1 cellular context compared by ENCODE assay signal in genomic region chr7:43572516-43573049, GRCh38.
TF ChIP-seq lines count a peak whose summit lies in the region.

No MANE protein-coding gene starts in this region.

TF ChIP-seq in K562, 482 proteins besides CTCF, POLR2A, EP300 and RAD21 (continued from another document and continues in another):
- no peak for TF ChIP-seq TFE3 (CRISPR knock-in tag; IDR thresholded peaks at IDR 0.05)
- TF ChIP-seq ZBTB43 (CRISPR knock-in tag; IDR thresholded peaks at IDR 0.05) = no peak
- no peak for TF ChIP-seq PHTF2 (CRISPR knock-in tag; IDR thresholded peaks at IDR 0.05)
- no peak for TF ChIP-seq POLR2AphosphoS2 (IDR thresholded peaks at IDR 0.05; ENCODE audit: low read length)
- TF ChIP-seq NFRKB (IDR thresholded peaks at IDR 0.05; ENCODE audit: low read depth) = peak; percentile 58; the same call in 1 of the 2 replicates
- no peak for TF ChIP-seq USF1 (CRISPR knock-in tag; IDR thresholded peaks at IDR 0.05)
- peak; percentile 50; the same call in 1 of the 2 replicates for TF ChIP-seq GABPA (tag; conservative IDR thresholded peaks at IDR 0.05; ENCODE audit: low read depth)
- TF ChIP-seq ZNF175 (CRISPR knock-in tag; IDR thresholded peaks at IDR 0.05; ENCODE audit: low read depth) = peak; percentile 84; the same call in 1 of the 2 replicates
- no peak for TF ChIP-seq HMG20A (CRISPR knock-in tag; conservative IDR thresholded peaks at IDR 0.05)
- 0 out of 2 replicates have a peak, but pooled peaks have one; percentile 33 for TF ChIP-seq MGA (IDR thresholded peaks at IDR 0.05)
- TF ChIP-seq SLC30A9 (CRISPR knock-in tag; IDR thresholded peaks at IDR 0.05) = no peak
- no peak for TF ChIP-seq ARNT (IDR thresholded peaks at IDR 0.05)
- no peak for TF ChIP-seq ZNF561 (CRISPR knock-in tag; conservative IDR thresholded peaks at IDR 0.05)
- TF ChIP-seq SRSF7 (optimal IDR thresholded peaks at IDR 0.05; ENCODE audit: low read depth, low read length) = no peak
- no peak for TF ChIP-seq FOXM1 (IDR thresholded peaks at IDR 0.05; ENCODE audit: low read depth)
- TF ChIP-seq FOXM1 (CRISPR knock-in tag; IDR thresholded peaks at IDR 0.05; ENCODE audit: low read depth) = no peak
- TF ChIP-seq MTA2 (IDR thresholded peaks at IDR 0.05; ENCODE audit: low read depth) = no peak
- no peak for TF ChIP-seq GTF2B (IDR thresholded peaks at IDR 0.05; ENCODE audit: extremely low read depth, insufficient read length)
- no peak for TF ChIP-seq CAMTA2 (CRISPR knock-in tag; conservative IDR thresholded peaks at IDR 0.05)
- TF ChIP-seq FOXP1 (CRISPR knock-in tag; IDR thresholded peaks at IDR 0.05) = no peak
- no peak for TF ChIP-seq ZBED1 (IDR thresholded peaks at IDR 0.05)
- TF ChIP-seq ZNF584 (CRISPR knock-in tag; IDR thresholded peaks at IDR 0.05; ENCODE audit: low read depth) = no peak; the same call in 1 of the 2 replicates
- TF ChIP-seq FOXJ3 (CRISPR knock-in tag; IDR thresholded peaks at IDR 0.05) = no peak
- TF ChIP-seq MYC (IDR thresholded peaks at IDR 0.05; ENCODE audit: low read depth, low read length) = 0 out of 2 replicates have a peak, but pooled peaks have one; percentile 13
- TF ChIP-seq MYC (CRISPR knock-in tag; IDR thresholded peaks at IDR 0.05; ENCODE audit: borderline replicate concordance, low read depth) = no peak
- no peak for TF ChIP-seq XRCC5 (IDR thresholded peaks at IDR 0.05; ENCODE audit: low read depth, low read length)
- no peak for TF ChIP-seq HMGN3 (IDR thresholded peaks at IDR 0.05; ENCODE audit: borderline replicate concordance, extremely low read depth, insufficient read length, low read depth, low read length)
- TF ChIP-seq ZFP30 (CRISPR knock-in tag; IDR thresholded peaks at IDR 0.05; ENCODE audit: borderline replicate concordance) = no peak
- no peak for TF ChIP-seq HNRNPUL1 (IDR thresholded peaks at IDR 0.05; ENCODE audit: low read length)
- peak; percentile 30 for TF ChIP-seq CCNT2 (IDR thresholded peaks at IDR 0.05; ENCODE audit: borderline replicate concordance, extremely low read depth, insufficient read length, low read depth, low read length)
- no peak for TF ChIP-seq CC2D1A (IDR thresholded peaks at IDR 0.05)
- TF ChIP-seq TCFL5 (CRISPR knock-in tag; conservative IDR thresholded peaks at IDR 0.05) = no peak
- no peak for TF ChIP-seq SMARCC2 (IDR thresholded peaks at IDR 0.05; ENCODE audit: low read depth)
- TF ChIP-seq PHB (CRISPR knock-in tag; IDR thresholded peaks at IDR 0.05) = no peak
- no peak for TF ChIP-seq ZNF764 (CRISPR knock-in tag; IDR thresholded peaks at IDR 0.05; ENCODE audit: low read depth)
- TF ChIP-seq ZNF551 (CRISPR knock-in tag; IDR thresholded peaks at IDR 0.05) = no peak
- TF ChIP-seq MBD2 (IDR thresholded peaks at IDR 0.05; ENCODE audit: borderline replicate concordance, low read depth) = no peak; the same call in 1 of the 2 replicates
- no peak for TF ChIP-seq ZNF274 (IDR thresholded peaks at IDR 0.05; ENCODE audit: borderline replicate concordance, low read depth, low read length)
- TF ChIP-seq ZNF436 (CRISPR knock-in tag; IDR thresholded peaks at IDR 0.05) = no peak
- TF ChIP-seq ZNF511 (CRISPR knock-in tag; IDR thresholded peaks at IDR 0.05) = no peak
- no peak for TF ChIP-seq ZNF785 (CRISPR knock-in tag; IDR thresholded peaks at IDR 0.05)
- TF ChIP-seq PYGO2 (tag; IDR thresholded peaks at IDR 0.05) = no peak
- no peak for TF ChIP-seq ZNF280B (CRISPR knock-in tag; IDR thresholded peaks at IDR 0.05)
- TF ChIP-seq SP2 (IDR thresholded peaks at IDR 0.05; ENCODE audit: extremely low read depth, low read depth, low read length, poor library complexity, severe bottlenecking) = no peak
- TF ChIP-seq MEF2D (tag; conservative IDR thresholded peaks at IDR 0.05; ENCODE audit: low read depth) = no peak
